1 cellular context compared by ENCODE assay signal in the genomic region with DNA sequence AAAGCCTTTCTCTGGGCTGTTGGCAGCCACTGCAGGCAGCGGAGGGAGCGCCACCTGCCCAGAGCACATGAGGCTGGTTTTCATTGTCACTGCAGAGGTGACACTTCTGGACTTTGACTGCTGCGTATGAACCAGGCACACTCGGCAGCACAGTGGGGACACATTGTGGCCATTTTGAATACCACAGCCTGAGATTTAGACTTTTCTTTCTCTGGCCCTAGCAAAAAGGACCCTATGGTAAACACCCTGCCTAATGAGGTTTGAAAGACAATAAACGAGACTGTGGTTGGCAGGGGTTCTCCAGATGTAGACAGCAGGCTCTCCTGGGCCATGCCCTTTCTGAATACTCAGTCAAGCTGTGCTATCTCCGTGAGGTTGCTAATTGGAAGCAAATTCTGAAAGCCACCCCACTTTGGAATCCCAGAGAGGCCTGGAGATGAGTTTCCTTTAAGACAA.
TF ChIP-seq lines count a peak whose summit lies in the region.

No MANE protein-coding gene starts in this region.

TF ChIP-seq in HepG2, 621 proteins besides CTCF, POLR2A, EP300 and RAD21 (continued from another document and continues in another):
- TF ChIP-seq, protein P1, sequence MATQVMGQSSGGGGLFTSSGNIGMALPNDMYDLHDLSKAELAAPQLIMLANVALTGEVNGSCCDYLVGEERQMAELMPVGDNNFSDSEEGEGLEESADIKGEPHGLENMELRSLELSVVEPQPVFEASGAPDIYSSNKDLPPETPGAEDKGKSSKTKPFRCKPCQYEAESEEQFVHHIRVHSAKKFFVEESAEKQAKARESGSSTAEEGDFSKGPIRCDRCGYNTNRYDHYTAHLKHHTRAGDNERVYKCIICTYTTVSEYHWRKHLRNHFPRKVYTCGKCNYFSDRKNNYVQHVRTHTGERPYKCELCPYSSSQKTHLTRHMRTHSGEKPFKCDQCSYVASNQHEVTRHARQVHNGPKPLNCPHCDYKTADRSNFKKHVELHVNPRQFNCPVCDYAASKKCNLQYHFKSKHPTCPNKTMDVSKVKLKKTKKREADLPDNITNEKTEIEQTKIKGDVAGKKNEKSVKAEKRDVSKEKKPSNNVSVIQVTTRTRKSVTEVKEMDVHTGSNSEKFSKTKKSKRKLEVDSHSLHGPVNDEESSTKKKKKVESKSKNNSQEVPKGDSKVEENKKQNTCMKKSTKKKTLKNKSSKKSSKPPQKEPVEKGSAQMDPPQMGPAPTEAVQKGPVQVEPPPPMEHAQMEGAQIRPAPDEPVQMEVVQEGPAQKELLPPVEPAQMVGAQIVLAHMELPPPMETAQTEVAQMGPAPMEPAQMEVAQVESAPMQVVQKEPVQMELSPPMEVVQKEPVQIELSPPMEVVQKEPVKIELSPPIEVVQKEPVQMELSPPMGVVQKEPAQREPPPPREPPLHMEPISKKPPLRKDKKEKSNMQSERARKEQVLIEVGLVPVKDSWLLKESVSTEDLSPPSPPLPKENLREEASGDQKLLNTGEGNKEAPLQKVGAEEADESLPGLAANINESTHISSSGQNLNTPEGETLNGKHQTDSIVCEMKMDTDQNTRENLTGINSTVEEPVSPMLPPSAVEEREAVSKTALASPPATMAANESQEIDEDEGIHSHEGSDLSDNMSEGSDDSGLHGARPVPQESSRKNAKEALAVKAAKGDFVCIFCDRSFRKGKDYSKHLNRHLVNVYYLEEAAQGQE (IDR thresholded peaks at IDR 0.05; ENCODE audit: borderline replicate concordance in 1 of 2, low read depth in 1 of 2, low read length in 2 of 2): no peak
- TF ChIP-seq, protein P2, sequence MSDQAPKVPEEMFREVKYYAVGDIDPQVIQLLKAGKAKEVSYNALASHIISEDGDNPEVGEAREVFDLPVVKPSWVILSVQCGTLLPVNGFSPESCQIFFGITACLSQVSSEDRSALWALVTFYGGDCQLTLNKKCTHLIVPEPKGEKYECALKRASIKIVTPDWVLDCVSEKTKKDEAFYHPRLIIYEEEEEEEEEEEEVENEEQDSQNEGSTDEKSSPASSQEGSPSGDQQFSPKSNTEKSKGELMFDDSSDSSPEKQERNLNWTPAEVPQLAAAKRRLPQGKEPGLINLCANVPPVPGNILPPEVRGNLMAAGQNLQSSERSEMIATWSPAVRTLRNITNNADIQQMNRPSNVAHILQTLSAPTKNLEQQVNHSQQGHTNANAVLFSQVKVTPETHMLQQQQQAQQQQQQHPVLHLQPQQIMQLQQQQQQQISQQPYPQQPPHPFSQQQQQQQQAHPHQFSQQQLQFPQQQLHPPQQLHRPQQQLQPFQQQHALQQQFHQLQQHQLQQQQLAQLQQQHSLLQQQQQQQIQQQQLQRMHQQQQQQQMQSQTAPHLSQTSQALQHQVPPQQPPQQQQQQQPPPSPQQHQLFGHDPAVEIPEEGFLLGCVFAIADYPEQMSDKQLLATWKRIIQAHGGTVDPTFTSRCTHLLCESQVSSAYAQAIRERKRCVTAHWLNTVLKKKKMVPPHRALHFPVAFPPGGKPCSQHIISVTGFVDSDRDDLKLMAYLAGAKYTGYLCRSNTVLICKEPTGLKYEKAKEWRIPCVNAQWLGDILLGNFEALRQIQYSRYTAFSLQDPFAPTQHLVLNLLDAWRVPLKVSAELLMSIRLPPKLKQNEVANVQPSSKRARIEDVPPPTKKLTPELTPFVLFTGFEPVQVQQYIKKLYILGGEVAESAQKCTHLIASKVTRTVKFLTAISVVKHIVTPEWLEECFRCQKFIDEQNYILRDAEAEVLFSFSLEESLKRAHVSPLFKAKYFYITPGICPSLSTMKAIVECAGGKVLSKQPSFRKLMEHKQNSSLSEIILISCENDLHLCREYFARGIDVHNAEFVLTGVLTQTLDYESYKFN (CRISPR knock-in tag; conservative IDR thresholded peaks at IDR 0.05): no peak; the same call in 1 of the 2 replicates
- peak; percentile 27 for TF ChIP-seq ZNF781 (CRISPR knock-in tag; IDR thresholded peaks at IDR 0.05; ENCODE audit: borderline replicate concordance, not compliant biosample characterization)
- no peak for TF ChIP-seq SIX1 (CRISPR knock-in tag; IDR thresholded peaks at IDR 0.05; ENCODE audit: borderline replicate concordance)
- 0 out of 2 replicates have a peak, but pooled peaks have one; percentile 20 for TF ChIP-seq DRAP1 (CRISPR knock-in tag; IDR thresholded peaks at IDR 0.05)
- no peak for TF ChIP-seq ZC3H13 (CRISPR knock-in tag; IDR thresholded peaks at IDR 0.05)
- TF ChIP-seq ZNF281 (CRISPR knock-in tag; IDR thresholded peaks at IDR 0.05; ENCODE audit: borderline replicate concordance): peak; percentile 25; the same call in 1 of the 2 replicates
- TF ChIP-seq ZNF484 (CRISPR knock-in tag; IDR thresholded peaks at IDR 0.05; ENCODE audit: borderline replicate concordance, low read depth): no peak
- TF ChIP-seq HDAC6 (IDR thresholded peaks at IDR 0.05; ENCODE audit: low read depth, low read length): no peak
- 0 out of 2 replicates have a peak, but pooled peaks have one; percentile 30 for TF ChIP-seq SP5 (CRISPR knock-in tag; IDR thresholded peaks at IDR 0.05; ENCODE audit: borderline replicate concordance, low read depth)
- TF ChIP-seq PAX8 (CRISPR knock-in tag; IDR thresholded peaks at IDR 0.05; ENCODE audit: borderline replicate concordance): no peak
- TF ChIP-seq ATF7-NPFF (CRISPR knock-in tag; IDR thresholded peaks at IDR 0.05; ENCODE audit: low read depth): no peak
- TF ChIP-seq, protein P3, sequence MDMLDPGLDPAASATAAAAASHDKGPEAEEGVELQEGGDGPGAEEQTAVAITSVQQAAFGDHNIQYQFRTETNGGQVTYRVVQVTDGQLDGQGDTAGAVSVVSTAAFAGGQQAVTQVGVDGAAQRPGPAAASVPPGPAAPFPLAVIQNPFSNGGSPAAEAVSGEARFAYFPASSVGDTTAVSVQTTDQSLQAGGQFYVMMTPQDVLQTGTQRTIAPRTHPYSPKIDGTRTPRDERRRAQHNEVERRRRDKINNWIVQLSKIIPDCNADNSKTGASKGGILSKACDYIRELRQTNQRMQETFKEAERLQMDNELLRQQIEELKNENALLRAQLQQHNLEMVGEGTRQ (IDR thresholded peaks at IDR 0.05; ENCODE audit: low read depth, low read length): no peak
- TF ChIP-seq, protein P3 (CRISPR knock-in tag; IDR thresholded peaks at IDR 0.05; ENCODE audit: borderline replicate concordance): no peak
- peak; percentile 53; the same call in 1 of the 3 replicates for TF ChIP-seq MXI1 (IDR thresholded peaks at IDR 0.05; ENCODE audit: borderline replicate concordance, low read depth, low read length)
- TF ChIP-seq, protein P4, sequence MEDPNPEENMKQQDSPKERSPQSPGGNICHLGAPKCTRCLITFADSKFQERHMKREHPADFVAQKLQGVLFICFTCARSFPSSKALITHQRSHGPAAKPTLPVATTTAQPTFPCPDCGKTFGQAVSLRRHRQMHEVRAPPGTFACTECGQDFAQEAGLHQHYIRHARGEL (CRISPR knock-in tag; IDR thresholded peaks at IDR 0.05): 0 out of 2 replicates have a peak, but pooled peaks have one; percentile 49
- no peak for TF ChIP-seq GLI4 (CRISPR knock-in tag; IDR thresholded peaks at IDR 0.05; ENCODE audit: borderline replicate concordance)
- no peak for TF ChIP-seq ZNF563 (CRISPR knock-in tag; IDR thresholded peaks at IDR 0.05)
- no peak for TF ChIP-seq ATM (IDR thresholded peaks at IDR 0.05; ENCODE audit: borderline replicate concordance)
- no peak for TF ChIP-seq CREB3 (CRISPR knock-in tag; IDR thresholded peaks at IDR 0.05)
- TF ChIP-seq U2AF2 (IDR thresholded peaks at IDR 0.05; ENCODE audit: low read depth, low read length): no peak
- no peak for TF ChIP-seq ZFP62 (CRISPR knock-in tag; IDR thresholded peaks at IDR 0.05)
- no peak for TF ChIP-seq FOXP1 (IDR thresholded peaks at IDR 0.05)
- no peak for TF ChIP-seq FOXP1 (CRISPR knock-in tag; IDR thresholded peaks at IDR 0.05)
- no peak for TF ChIP-seq ZNF615 (CRISPR knock-in tag; IDR thresholded peaks at IDR 0.05; ENCODE audit: borderline replicate concordance)
- TF ChIP-seq ZMYM3 (CRISPR knock-in tag; IDR thresholded peaks at IDR 0.05): peak; percentile 63
- no peak for TF ChIP-seq GPBP1L1 (CRISPR knock-in tag; IDR thresholded peaks at IDR 0.05)
- no peak for TF ChIP-seq GTF3A (CRISPR knock-in tag; conservative IDR thresholded peaks at IDR 0.05)
- TF ChIP-seq, protein P5, sequence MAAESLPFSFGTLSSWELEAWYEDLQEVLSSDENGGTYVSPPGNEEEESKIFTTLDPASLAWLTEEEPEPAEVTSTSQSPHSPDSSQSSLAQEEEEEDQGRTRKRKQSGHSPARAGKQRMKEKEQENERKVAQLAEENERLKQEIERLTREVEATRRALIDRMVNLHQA (CRISPR knock-in tag; IDR thresholded peaks at IDR 0.05): no peak
- TF ChIP-seq ZSCAN21 (CRISPR knock-in tag; IDR thresholded peaks at IDR 0.05; ENCODE audit: borderline replicate concordance): no peak
- TF ChIP-seq ZFP36L1 (CRISPR knock-in tag; IDR thresholded peaks at IDR 0.05): no peak
- peak; percentile 50; the same call in 1 of the 2 replicates for TF ChIP-seq HDAC2 (CRISPR knock-in tag; IDR thresholded peaks at IDR 0.05)
- TF ChIP-seq, protein P6, sequence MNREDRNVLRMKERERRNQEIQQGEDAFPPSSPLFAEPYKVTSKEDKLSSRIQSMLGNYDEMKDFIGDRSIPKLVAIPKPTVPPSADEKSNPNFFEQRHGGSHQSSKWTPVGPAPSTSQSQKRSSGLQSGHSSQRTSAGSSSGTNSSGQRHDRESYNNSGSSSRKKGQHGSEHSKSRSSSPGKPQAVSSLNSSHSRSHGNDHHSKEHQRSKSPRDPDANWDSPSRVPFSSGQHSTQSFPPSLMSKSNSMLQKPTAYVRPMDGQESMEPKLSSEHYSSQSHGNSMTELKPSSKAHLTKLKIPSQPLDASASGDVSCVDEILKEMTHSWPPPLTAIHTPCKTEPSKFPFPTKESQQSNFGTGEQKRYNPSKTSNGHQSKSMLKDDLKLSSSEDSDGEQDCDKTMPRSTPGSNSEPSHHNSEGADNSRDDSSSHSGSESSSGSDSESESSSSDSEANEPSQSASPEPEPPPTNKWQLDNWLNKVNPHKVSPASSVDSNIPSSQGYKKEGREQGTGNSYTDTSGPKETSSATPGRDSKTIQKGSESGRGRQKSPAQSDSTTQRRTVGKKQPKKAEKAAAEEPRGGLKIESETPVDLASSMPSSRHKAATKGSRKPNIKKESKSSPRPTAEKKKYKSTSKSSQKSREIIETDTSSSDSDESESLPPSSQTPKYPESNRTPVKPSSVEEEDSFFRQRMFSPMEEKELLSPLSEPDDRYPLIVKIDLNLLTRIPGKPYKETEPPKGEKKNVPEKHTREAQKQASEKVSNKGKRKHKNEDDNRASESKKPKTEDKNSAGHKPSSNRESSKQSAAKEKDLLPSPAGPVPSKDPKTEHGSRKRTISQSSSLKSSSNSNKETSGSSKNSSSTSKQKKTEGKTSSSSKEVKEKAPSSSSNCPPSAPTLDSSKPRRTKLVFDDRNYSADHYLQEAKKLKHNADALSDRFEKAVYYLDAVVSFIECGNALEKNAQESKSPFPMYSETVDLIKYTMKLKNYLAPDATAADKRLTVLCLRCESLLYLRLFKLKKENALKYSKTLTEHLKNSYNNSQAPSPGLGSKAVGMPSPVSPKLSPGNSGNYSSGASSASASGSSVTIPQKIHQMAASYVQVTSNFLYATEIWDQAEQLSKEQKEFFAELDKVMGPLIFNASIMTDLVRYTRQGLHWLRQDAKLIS (CRISPR knock-in tag; IDR thresholded peaks at IDR 0.05): no peak
